In genomic region chr2:20962939-20963543, GRCh38 we compare ENCODE assay signal across 8 cellular contexts.
A peak's percentile ranks its signal among the peaks of the same experiment; 100 is the strongest.
DNase-seq lines count a peak whose midpoint lies in the region; ATAC-seq and TF ChIP-seq lines count a peak whose summit lies in the region.

No MANE protein-coding gene starts in this region.

- H3K36me3 ChIP-seq in HAP-1 (replicated peaks) = no peaks in the 10 kb centered on the region
- H3K36me3 ChIP-seq in sigmoid colon = no peaks in the 10 kb centered on the region

- 33% methylated on average over 5 of the region's 5 CpGs for WGBS in right cardiac atrium
- WGBS in sigmoid colon, 2 donors = 28 to 38% methylated on average over 5 of the region's 5 CpGs

- no peak for TF ChIP-seq EP300 in sigmoid colon (IDR thresholded peaks at IDR 0.05)

- H3K4me3 ChIP-seq in HAP-1 (no peak overlapping the region), right cardiac atrium (ENCODE audit: low read length) (no peak overlapping the region), sigmoid colon (no peak overlapping the region)

- peak; percentile 53 for DNase-seq in ELR (ENCODE audit: low read depth)
- peak; percentile 35 to 83 for DNase-seq in HAP-1 (ENCODE audit: low spot score in 2 of 2)
- DNase-seq in NAMALWA (ENCODE audit: low spot score) = peak; percentile 77
- peak; percentile 25 to 65 (median 47) for DNase-seq in T-helper 1 cell
- peak in 53 of 58 donors; percentile 1 to 79 (median 26) for DNase-seq in anterior cingulate cortex (lab: John Stamatoyannopoulos, UW)
- peak; percentile 65 to 85 (median 79) for DNase-seq in right cardiac atrium
- DNase-seq in sigmoid colon = peak; percentile 78

- no peak for TF ChIP-seq POLR2A in sigmoid colon (IDR thresholded peaks at IDR 0.05)

- no peak overlapping the region for H3K27ac ChIP-seq in right cardiac atrium (ENCODE audit: low read length)
- H3K27ac ChIP-seq in sigmoid colon = peak overlapping the region in 2 of 4 donors; percentile 70 to 72

- H3K9me3 ChIP-seq in HAP-1 (no peaks in the 10 kb centered on the region), right cardiac atrium (ENCODE audit: control insufficient read depth, low read length) (no peaks in the 10 kb centered on the region), sigmoid colon (no peaks in the 10 kb centered on the region)

- ATAC-seq in right cardiac atrium = peak; percentile 61 to 69
- ATAC-seq in HG03039 (IDR thresholded peaks at IDR 0.05; ENCODE audit: unreplicated experiment) = no peak

- H3K4me1 ChIP-seq in HAP-1 (no peaks in the 10 kb centered on the region), right cardiac atrium (ENCODE audit: control insufficient read depth, insufficient read depth, low read length) (no peaks in the 10 kb centered on the region), sigmoid colon (peaks cover 0 to 25% (median 18%) of the 10 kb centered on the region in 4 donors)

- TF ChIP-seq CTCF in sigmoid colon (IDR thresholded peaks at IDR 0.05) = peak; percentile 54 to 92 (median 84)

- H3K27me3 ChIP-seq in HAP-1 (ENCODE audit: low read depth) (peaks cover 12% of the 10 kb centered on the region; the same call in 1 of the 2 replicates), right cardiac atrium (ENCODE audit: control insufficient read depth, insufficient read depth) (no peaks in the 10 kb centered on the region), sigmoid colon (no peaks in the 10 kb centered on the region)

- intact Hi-C loops in right cardiac atrium (cut with DNase I) = loop anchor here (2.0 to 10.0 kb wide), 5 partner anchors 178 to 302 kb away; no protein-coding TSS in a partner anchor
- intact Hi-C loops in sigmoid colon (cut with DNase I) = loop anchor here (1.0 to 5.0 kb wide), 3 partner anchors 140 to 302 kb away; partner anchors contain the start of gene LDAH

- in situ Hi-C loops in HAP-1 (cut with MboI; ENCODE audit: low sequenced_read_pairs) = loop anchor here (5.0 kb wide), 1 partner anchor 301 kb away; no protein-coding TSS in a partner anchor

Comparison
In these comparisons a context has a peak if more than half of its experiments do, and no peak if none do; other contexts are left out.
1. DNase-seq: peak in every context shown above with its lines; median percentile 79 in right cardiac atrium; 78 in sigmoid colon; 77 in NAMALWA; 59 in HAP-1; 53 in ELR; 47 in T-helper 1 cell; 26 in anterior cingulate cortex.